ENCODE assay signal across 22 cellular contexts in the genomic region with DNA sequence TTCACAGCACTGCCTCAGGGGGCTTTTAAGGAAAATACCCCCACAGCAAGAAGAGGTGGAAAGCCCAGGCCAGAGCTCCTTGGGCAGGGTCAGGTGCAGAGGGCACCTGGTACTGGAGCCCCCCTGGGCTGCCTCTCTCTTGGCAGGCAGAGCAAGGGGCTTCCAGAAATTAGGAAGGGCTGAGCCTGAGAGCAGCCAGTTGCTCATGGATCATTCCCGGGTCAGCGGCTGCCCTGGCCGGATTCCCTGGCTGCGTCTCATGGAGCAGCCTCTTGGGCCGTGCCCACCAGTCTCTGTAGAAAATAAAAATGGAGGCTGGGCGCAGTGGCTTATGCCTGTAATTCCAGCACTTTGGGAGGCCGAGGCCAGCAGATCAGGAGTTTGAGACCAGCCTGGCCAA. TPM values are rescaled to one million over a fixed set of nuclear protein-coding genes. Genes with fewer than 3 reads are reported as not detected.
A peak's percentile ranks its signal among the peaks of the same experiment; 100 is the strongest.
DNase-seq lines count a peak whose midpoint lies in the region; ATAC-seq, FAIRE-seq and TF ChIP-seq lines count a peak whose summit lies in the region.
"Had no signal": no experiment of that assay in that cellular context is flagged by ENCODE, and none has a peak within 500 bp of the region (broad histone marks: within the 10 kb centered on the region; RNA-seq: fewer than 3 reads in every experiment).

No MANE protein-coding gene starts in this region.

- BruUV-seq in HepG2 (replicated peaks; lab: Mats Ljungman, UMichigan) = no TSS peak

- H3K4me1 ChIP-seq in right lobe of liver (peaks cover 0 to 46% (median 21%) of the 10 kb centered on the region in 4 donors), HepG2 (ENCODE audit: insufficient read depth, low read length) (peaks cover 38% of the 10 kb centered on the region), mesenchymal stem cell (ENCODE audit: control insufficient read depth, insufficient read depth, low read depth, low read length) (no peaks in the 10 kb centered on the region), upper lobe of right lung (no peaks in the 10 kb centered on the region)

- H2BK15ac ChIP-seq in mesenchymal stem cell (ENCODE audit: low read depth, poor library complexity, severe bottlenecking) = no peak overlapping the region

- intact Hi-C loops in right lobe of liver (cut with DNase I) (loop anchor here in 1 of 2 donors (5.0 kb wide), 1 partner anchor 40 kb away; no protein-coding TSS in a partner anchor), HepG2 (cut with micrococcal nuclease; ENCODE audit: unreplicated experiment) (loop anchor here (10.0 kb wide), 1 partner anchor 288 kb away; no protein-coding TSS in a partner anchor), upper lobe of right lung (cut with DNase I) (loop anchor here (5.0 kb wide), 1 partner anchor 45 kb away; no protein-coding TSS in a partner anchor)

- no peaks in the 10 kb centered on the region for H4K20me1 ChIP-seq in HepG2 (ENCODE audit: insufficient read depth, low read length)

- H3K79me2 ChIP-seq in HepG2 (ENCODE audit: insufficient read depth, low read length) = no peaks in the 10 kb centered on the region

- DNase-seq in right lobe of liver = peak in 2 of 3 donors; percentile 19 to 44
- DNase-seq in HepG2 (ENCODE audit: low spot score) = no peak
- peak; percentile 8 for DNase-seq in glutamatergic neuron
- no peak for DNase-seq in mesenchymal stem cell
- peak; percentile 45 for DNase-seq in upper lobe of right lung
- DNase-seq in stimulated activated naive CD4-positive, alpha-beta T cell (lab: John Stamatoyannopoulos, UW) = no peak
- DNase-seq in mesothelial cell of epicardium (ENCODE audit: low spot score in 2 of 2, unreplicated experiment in 2 of 2) = no peak
- DNase-seq in HUDEP-2 (lab: John Stamatoyannopoulos, UW; ENCODE audit: unreplicated experiment in 76 of 76) = no peak
- DNase-seq: CD8-positive, alpha-beta memory T cell; NCI-H1417; NCI-H187; NCI-H2227 treated with DMSO at 0.1 percent for 48 hours; NCI-H524; NCI-H82; OCI-M1; SIG-M5 had no signal

- H3K9ac ChIP-seq in HepG2 (ENCODE audit: insufficient read depth, low read depth, low read length) = no peak overlapping the region
- H3K9ac ChIP-seq in mesenchymal stem cell (ENCODE audit: low read length) = peak overlapping the region; percentile 26

- H2BK5ac ChIP-seq in mesenchymal stem cell (ENCODE audit: low read depth, low read length, poor library complexity, severe bottlenecking) = no peak overlapping the region

- POLR2A ChIA-PET in HepG2 (lab: Yijun Ruan, JAX) = interaction anchor here (1.9 kb wide), 2 partner anchors 26 to 45 kb away, joined by 9 to 16 read pairs; a partner anchor contains a TSS

- no peaks in the 10 kb centered on the region for H3K9me3 ChIP-seq in right lobe of liver
- no peaks in the 10 kb centered on the region for H3K9me3 ChIP-seq in HepG2 (ENCODE audit: low read length)
- no peaks in the 10 kb centered on the region for H3K9me3 ChIP-seq in mesenchymal stem cell (ENCODE audit: control insufficient read depth, low read length)
- H3K9me3 ChIP-seq in upper lobe of right lung = no peaks in the 10 kb centered on the region
- H3K9me3 ChIP-seq: A549; BLaER1 treated with 17β-estradiol and CSF1 and Interleukin-3, amounts not matched to agents 10 nM and 100 nM had no signal

- H2BK12ac ChIP-seq in mesenchymal stem cell (ENCODE audit: low read length in 2 of 2) = no peak overlapping the region

- WGBS in right lobe of liver (ENCODE audit: insufficient coverage, low coverage, low lambda C conversion rate, missing lambda C conversion rate) = 31% methylated on average over 4 of the region's 7 CpGs
- WGBS in HepG2 (ENCODE audit: low lambda C conversion rate) = 47% methylated on average over 7 of the region's 7 CpGs
- 84% methylated on average over 7 of the region's 7 CpGs for WGBS in mesenchymal stem cell

- H3K27me3 ChIP-seq in right lobe of liver = no peaks in the 10 kb centered on the region
- H3K27me3 ChIP-seq in HepG2 (ENCODE audit: control insufficient read depth in 1 of 2, insufficient read depth in 2 of 2, low read length in 2 of 2) = no peaks in the 10 kb centered on the region; a peak in 1 of 5 replicates
- H3K27me3 ChIP-seq in mesenchymal stem cell (ENCODE audit: control insufficient read depth in 1 of 2, insufficient read depth in 1 of 2, low read length in 2 of 2) = no peaks in the 10 kb centered on the region
- no peaks in the 10 kb centered on the region for H3K27me3 ChIP-seq in upper lobe of right lung
- H3K27me3 ChIP-seq: BLaER1 treated with 17β-estradiol and CSF1 and Interleukin-3, amounts not matched to agents 10 nM and 100 nM had no signal

- peaks cover 4% of the 10 kb centered on the region for H3K36me3 Mint-ChIP-seq in glutamatergic neuron (ENCODE audit: unreplicated experiment)
- H3K36me3 Mint-ChIP-seq in mesothelial cell of epicardium = no peaks in the 10 kb centered on the region
- H3K36me3 Mint-ChIP-seq: CD8-positive, alpha-beta memory T cell had no signal

- TF ChIP-seq EP300 in HepG2 (IDR thresholded peaks at IDR 0.05; ENCODE audit: low read depth in 2 of 2, low read length in 2 of 2) (no peak), HepG2 (CRISPR knock-in tag; IDR thresholded peaks at IDR 0.05; ENCODE audit: borderline replicate concordance) (no peak)

- H2AFZ ChIP-seq in HepG2 (ENCODE audit: low read length) (no peak overlapping the region), mesenchymal stem cell (ENCODE audit: low read depth, low read length) (no peak overlapping the region)

- no peak for TF ChIP-seq RAD21 in HepG2 (CRISPR knock-in tag; IDR thresholded peaks at IDR 0.05)

- TF ChIP-seq CTCF in right lobe of liver (IDR thresholded peaks at IDR 0.05) = no peak
- no peak for TF ChIP-seq CTCF in HepG2 (CRISPR knock-in tag; IDR thresholded peaks at IDR 0.05)
- no peak for TF ChIP-seq CTCF in glutamatergic neuron (IDR thresholded peaks at IDR 0.05; ENCODE audit: partially characterized antibody, unreplicated experiment)
- TF ChIP-seq CTCF in upper lobe of right lung (IDR thresholded peaks at IDR 0.05) = no peak
- no peak for TF ChIP-seq CTCF in mesothelial cell of epicardium (IDR thresholded peaks at IDR 0.05; ENCODE audit: unreplicated experiment)

- CTCF ChIA-PET in HepG2 (lab: Yijun Ruan, JAX; ENCODE audit: low intra/inter-chr PET ratio, low total read pairs) = no interaction called here

- H3K23ac ChIP-seq in mesenchymal stem cell (ENCODE audit: low read length in 2 of 2) = no peak overlapping the region

- H3K36me3 ChIP-seq in right lobe of liver (peaks cover 0 to 5% (median 0%) of the 10 kb centered on the region in 4 donors), HepG2 (replicated peaks in 1 of 2; ENCODE audit: control insufficient read depth in 1 of 2, insufficient read depth in 2 of 2, low read length in 2 of 2) (no peaks in the 10 kb centered on the region), mesenchymal stem cell (ENCODE audit: control insufficient read depth in 1 of 2, insufficient read depth in 2 of 2, low read depth in 1 of 2, low read length in 2 of 2) (peaks cover 25 to 64% of the 10 kb centered on the region in 2 experiments), upper lobe of right lung (no peaks in the 10 kb centered on the region)

- H3K14ac ChIP-seq in mesenchymal stem cell (ENCODE audit: low read length in 2 of 2) = no peak overlapping the region

- H3K27me3 Mint-ChIP-seq in glutamatergic neuron (ENCODE audit: unreplicated experiment) (no peaks in the 10 kb centered on the region), mesothelial cell of epicardium (ENCODE audit: low read depth) (no peaks in the 10 kb centered on the region)
- H3K27me3 Mint-ChIP-seq: CD8-positive, alpha-beta memory T cell had no signal

- no peak overlapping the region for H4K91ac ChIP-seq in mesenchymal stem cell (ENCODE audit: low read length)

- H3K4me3 Mint-ChIP-seq in glutamatergic neuron (ENCODE audit: unreplicated experiment) (no peak overlapping the region), mesothelial cell of epicardium (no peak overlapping the region)
- H3K4me3 Mint-ChIP-seq: CD8-positive, alpha-beta memory T cell had no signal

- H3K27ac ChIP-seq in right lobe of liver = no peak overlapping the region
- no peak overlapping the region for H3K27ac ChIP-seq in HepG2 (ENCODE audit: extremely low read length, insufficient read depth, low read length)
- H3K27ac ChIP-seq in mesenchymal stem cell (ENCODE audit: low read length, poor library complexity, severe bottlenecking) = no peak overlapping the region
- no peak overlapping the region for H3K27ac ChIP-seq in upper lobe of right lung
- H3K27ac ChIP-seq: A549 had no signal

- H3K9me3 Mint-ChIP-seq in glutamatergic neuron (ENCODE audit: unreplicated experiment) (peaks cover 6% of the 10 kb centered on the region), mesothelial cell of epicardium (no peaks in the 10 kb centered on the region)
- H3K9me3 Mint-ChIP-seq: CD8-positive, alpha-beta memory T cell had no signal

- H3K27ac Mint-ChIP-seq in glutamatergic neuron (ENCODE audit: unreplicated experiment) (no peak overlapping the region), mesothelial cell of epicardium (no peak overlapping the region)
- H3K27ac Mint-ChIP-seq: CD8-positive, alpha-beta memory T cell had no signal

- H3K4me2 ChIP-seq in HepG2 (ENCODE audit: low read depth, low read length) = no peak overlapping the region
- H3K4me2 ChIP-seq in mesenchymal stem cell (ENCODE audit: low read length, poor library complexity, severe bottlenecking) = no peak overlapping the region
- H3K4me2 ChIP-seq: A549 had no signal

- H3K4me1 Mint-ChIP-seq in glutamatergic neuron (ENCODE audit: low read depth, unreplicated experiment) = no peaks in the 10 kb centered on the region
- peaks cover 12% of the 10 kb centered on the region for H3K4me1 Mint-ChIP-seq in mesothelial cell of epicardium

- in situ Hi-C loops in HepG2 (cut with HindIII; ENCODE audit: extremely low pct_ligation_motif_present, low pct_unique_long_range_greater_than_20kb) = loop anchor here (5.0 kb wide), 2 partner anchors 45 to 175 kb away; no protein-coding TSS in a partner anchor

- H2AK5ac ChIP-seq in mesenchymal stem cell (ENCODE audit: low read length, severe bottlenecking) = no peak overlapping the region

- H3K4me3 ChIP-seq in right lobe of liver (no peak overlapping the region), HepG2 (replicated peaks in 1 of 3; ENCODE audit: insufficient read depth in 1 of 3, low read depth in 2 of 3, low read length in 3 of 3) (no peak overlapping the region), mesenchymal stem cell (ENCODE audit: insufficient read depth in 1 of 2, low read depth in 1 of 2, low read length in 2 of 2) (no peak overlapping the region), upper lobe of right lung (no peak overlapping the region)
- H3K4me3 ChIP-seq: A549; BLaER1 treated with 17β-estradiol and CSF1 and Interleukin-3, amounts not matched to agents 10 nM and 100 nM had no signal

- H4K8ac ChIP-seq in mesenchymal stem cell (ENCODE audit: low read length) = no peak overlapping the region

- no peak overlapping the region for H2BK120ac ChIP-seq in mesenchymal stem cell (ENCODE audit: low read depth, low read length)

- TF ChIP-seq POLR2A in right lobe of liver (IDR thresholded peaks at IDR 0.05) (no peak), HepG2 (IDR thresholded peaks at IDR 0.05; ENCODE audit: insufficient read depth in 1 of 2, low read depth in 2 of 2, low read length in 2 of 2) (no peak)

- H3K18ac ChIP-seq in mesenchymal stem cell (ENCODE audit: low read depth in 1 of 2, low read length in 2 of 2) = no peak overlapping the region

- peaks cover 6% of the 10 kb centered on the region for H3K79me1 ChIP-seq in mesenchymal stem cell (replicated peaks; ENCODE audit: low read length, poor library complexity, severe bottlenecking)

- no peak for ATAC-seq in right lobe of liver
- ATAC-seq in HepG2 = no peak
- no peak for ATAC-seq in upper lobe of right lung
- ATAC-seq: A549 had no signal

- no peak overlapping the region for H3K4ac ChIP-seq in mesenchymal stem cell (ENCODE audit: low read depth in 1 of 2, low read length in 2 of 2)

- FAIRE-seq in HepG2 (lab: Jason Lieb, UNC) = no peak
- FAIRE-seq: A549, GM12892, GM18507, H54 had no signal

RNA-seq across cellular contexts. Expression of a gene that starts 10.3 kb away (rescaled TPM):
- total RNA-seq in right lobe of liver (1 to 10 TPM in 5 of 6 experiments, not detected in 1; 1.0 to 4.2 (median 2.0) TPM), HepG2 (2016; rRNA removed; fragmentation: Illumina TruSeq; extraction: Trizol) (not detected in 2 replicates), glutamatergic neuron (ENCODE audit: unreplicated experiment) (not detected), upper lobe of right lung (not detected), mesothelial cell of epicardium (0.80 to 1.5 TPM (median 1.4 TPM) in 3 replicates)
- not detected in 2 replicates for total RNA-seq in HepG2 (2016; cell fraction: cytosol; rRNA removed; fragmentation: Illumina TruSeq; extraction: Trizol; ENCODE audit: low read depth)
- total RNA-seq in HepG2 (2016; cell fraction: insoluble cytoplasmic fraction; rRNA removed; fragmentation: Illumina TruSeq; extraction: Trizol) = not detected in 2 replicates
- not detected in 2 replicates for total RNA-seq in HepG2 (2016; cell fraction: membrane; rRNA removed; fragmentation: Illumina TruSeq; extraction: Trizol)
- not detected in 2 replicates for total RNA-seq in HepG2 (2016; cell fraction: nucleus; rRNA removed; fragmentation: Illumina TruSeq; extraction: Trizol)
- not detected in 2 replicates for polyA plus RNA-seq in HepG2 (2011; rRNA removed)
- not detected in 2 replicates for polyA plus RNA-seq in HepG2 (2011; cell fraction: cytosol; rRNA removed)
- polyA plus RNA-seq in HepG2 (2011; cell fraction: nucleus; rRNA removed) = 1.9 TPM in 1 of 2 replicates, not detected in the other
- polyA plus RNA-seq in HepG2 (2012) = not detected in 2 replicates
- not detected in 2 replicates for polyA plus RNA-seq in HepG2 (2016; cell fraction: cytosol; fragmentation: Illumina TruSeq; extraction: Trizol; ENCODE audit: low read depth)
- polyA plus RNA-seq in HepG2 (2016; cell fraction: insoluble cytoplasmic fraction; fragmentation: Illumina TruSeq; extraction: Trizol; ENCODE audit: low read depth) = not detected in 2 replicates
- polyA plus RNA-seq in HepG2 (2016; cell fraction: membrane; fragmentation: Illumina TruSeq; extraction: Trizol; ENCODE audit: low read depth) = not detected in 2 replicates
- not detected in 2 replicates for polyA plus RNA-seq in HepG2 (2016; cell fraction: nucleus; fragmentation: Illumina TruSeq; extraction: Trizol; ENCODE audit: insufficient read depth, low read depth)
- polyA minus RNA-seq in HepG2 (2011; rRNA and poly(A)+ RNA removed; ENCODE audit: low replicate concordance) = not detected in 2 replicates
- not detected in 2 replicates for polyA minus RNA-seq in HepG2 (2011; cell fraction: cytosol; rRNA and poly(A)+ RNA removed)
- polyA minus RNA-seq in HepG2 (2011; cell fraction: nucleus; rRNA and poly(A)+ RNA removed) = not detected in 2 replicates
- polyA plus RNA-seq in mesenchymal stem cell (2013, experiment 1 of 2) = 0.19 TPM
- polyA plus RNA-seq in mesenchymal stem cell (2013, experiment 2 of 2) = not detected
- total RNA-seq: CD8-positive, alpha-beta memory T cell; M059J had no signal
- polyA plus RNA-seq: A549; CD8-positive, alpha-beta memory T cell had no signal

RNA-seq across cellular contexts. Expression of a gene that starts 25.6 kb away (rescaled TPM):
- total RNA-seq in right lobe of liver = 10 to 100 TPM; 23.1 to 66.7 (median 43.3) TPM
- total RNA-seq in HepG2 (2016; rRNA removed; fragmentation: Illumina TruSeq; extraction: Trizol) = 0.22 and 0.27 TPM in 2 replicates
- total RNA-seq in HepG2 (2016; cell fraction: cytosol; rRNA removed; fragmentation: Illumina TruSeq; extraction: Trizol; ENCODE audit: low read depth) = 0.09 TPM in 1 of 2 replicates, not detected in the other
- 0.27 and 0.28 TPM in 2 replicates for total RNA-seq in HepG2 (2016; cell fraction: insoluble cytoplasmic fraction; rRNA removed; fragmentation: Illumina TruSeq; extraction: Trizol)
- total RNA-seq in HepG2 (2016; cell fraction: membrane; rRNA removed; fragmentation: Illumina TruSeq; extraction: Trizol) = 0.28 and 0.34 TPM in 2 replicates
- total RNA-seq in HepG2 (2016; cell fraction: nucleus; rRNA removed; fragmentation: Illumina TruSeq; extraction: Trizol) = 0.66 and 0.75 TPM in 2 replicates
- 1.2 and 2.1 TPM in 2 replicates for polyA plus RNA-seq in HepG2 (2011; rRNA removed)
- 0.95 and 1.0 TPM in 2 replicates for polyA plus RNA-seq in HepG2 (2011; cell fraction: cytosol; rRNA removed)
- 3.7 and 6.7 TPM in 2 replicates for polyA plus RNA-seq in HepG2 (2011; cell fraction: nucleus; rRNA removed)
- 0.94 and 2.0 TPM in 2 replicates for polyA plus RNA-seq in HepG2 (2012)
- polyA plus RNA-seq in HepG2 (2016; cell fraction: cytosol; fragmentation: Illumina TruSeq; extraction: Trizol; ENCODE audit: low read depth) = 0.19 and 0.23 TPM in 2 replicates
- 0.93 and 1.1 TPM in 2 replicates for polyA plus RNA-seq in HepG2 (2016; cell fraction: insoluble cytoplasmic fraction; fragmentation: Illumina TruSeq; extraction: Trizol; ENCODE audit: low read depth)
- 0.37 and 0.48 TPM in 2 replicates for polyA plus RNA-seq in HepG2 (2016; cell fraction: membrane; fragmentation: Illumina TruSeq; extraction: Trizol; ENCODE audit: low read depth)
- polyA plus RNA-seq in HepG2 (2016; cell fraction: nucleus; fragmentation: Illumina TruSeq; extraction: Trizol; ENCODE audit: insufficient read depth, low read depth) = 0.68 and 0.85 TPM in 2 replicates
- 0.49 and 2.0 TPM in 2 replicates for polyA minus RNA-seq in HepG2 (2011; rRNA and poly(A)+ RNA removed; ENCODE audit: low replicate concordance)
- polyA minus RNA-seq in HepG2 (2011; cell fraction: cytosol; rRNA and poly(A)+ RNA removed) = 0.88 and 0.99 TPM in 2 replicates
- 1.0 and 1.7 TPM in 2 replicates for polyA minus RNA-seq in HepG2 (2011; cell fraction: nucleus; rRNA and poly(A)+ RNA removed)
- 45.0 TPM for total RNA-seq in glutamatergic neuron (ENCODE audit: unreplicated experiment)
- 26.0 TPM for polyA plus RNA-seq in mesenchymal stem cell (2013, experiment 1 of 2)
- 25.0 TPM for polyA plus RNA-seq in mesenchymal stem cell (2013, experiment 2 of 2)
- total RNA-seq in upper lobe of right lung = 6.5 TPM
- 16.1 to 18.3 TPM (median 16.5 TPM) in 3 replicates for total RNA-seq in mesothelial cell of epicardium

RNA-seq across cellular contexts. Expression of a gene that starts 35.7 kb away (rescaled TPM):
- total RNA-seq in right lobe of liver = 10 to 100 TPM; 23.6 to 39.6 (median 32.0) TPM
- 3.6 and 7.5 TPM in 2 replicates for total RNA-seq in HepG2 (2016; rRNA removed; fragmentation: Illumina TruSeq; extraction: Trizol)
- 2.3 and 3.1 TPM in 2 replicates for total RNA-seq in HepG2 (2016; cell fraction: cytosol; rRNA removed; fragmentation: Illumina TruSeq; extraction: Trizol; ENCODE audit: low read depth)
- total RNA-seq in HepG2 (2016; cell fraction: insoluble cytoplasmic fraction; rRNA removed; fragmentation: Illumina TruSeq; extraction: Trizol) = 3.4 and 8.0 TPM in 2 replicates
- 1.8 and 1.9 TPM in 2 replicates for total RNA-seq in HepG2 (2016; cell fraction: membrane; rRNA removed; fragmentation: Illumina TruSeq; extraction: Trizol)
- 10.5 and 15.0 TPM in 2 replicates for total RNA-seq in HepG2 (2016; cell fraction: nucleus; rRNA removed; fragmentation: Illumina TruSeq; extraction: Trizol)
- polyA plus RNA-seq in HepG2 (2011; rRNA removed) = 8.1 and 10.0 TPM in 2 replicates
- 3.1 and 3.5 TPM in 2 replicates for polyA plus RNA-seq in HepG2 (2011; cell fraction: cytosol; rRNA removed)
- polyA plus RNA-seq in HepG2 (2011; cell fraction: nucleus; rRNA removed) = 71.3 and 112 TPM in 2 replicates
- 5.5 and 8.4 TPM in 2 replicates for polyA plus RNA-seq in HepG2 (2012)
- polyA plus RNA-seq in HepG2 (2016; cell fraction: cytosol; fragmentation: Illumina TruSeq; extraction: Trizol; ENCODE audit: low read depth) = 0.23 and 0.45 TPM in 2 replicates
- 3.0 and 3.3 TPM in 2 replicates for polyA plus RNA-seq in HepG2 (2016; cell fraction: insoluble cytoplasmic fraction; fragmentation: Illumina TruSeq; extraction: Trizol; ENCODE audit: low read depth)
- 0.84 and 0.94 TPM in 2 replicates for polyA plus RNA-seq in HepG2 (2016; cell fraction: membrane; fragmentation: Illumina TruSeq; extraction: Trizol; ENCODE audit: low read depth)
- polyA plus RNA-seq in HepG2 (2016; cell fraction: nucleus; fragmentation: Illumina TruSeq; extraction: Trizol; ENCODE audit: insufficient read depth, low read depth) = 37.9 and 40.7 TPM in 2 replicates
- polyA minus RNA-seq in HepG2 (2011; rRNA and poly(A)+ RNA removed; ENCODE audit: low replicate concordance) = 0.16 and 9.9 TPM in 2 replicates
- 3.9 and 4.2 TPM in 2 replicates for polyA minus RNA-seq in HepG2 (2011; cell fraction: cytosol; rRNA and poly(A)+ RNA removed)
- 17.3 and 17.4 TPM in 2 replicates for polyA minus RNA-seq in HepG2 (2011; cell fraction: nucleus; rRNA and poly(A)+ RNA removed)
- 11.6 TPM for total RNA-seq in glutamatergic neuron (ENCODE audit: unreplicated experiment)
- polyA plus RNA-seq in mesenchymal stem cell (2013, experiment 1 of 2) = 0.04 TPM
- polyA plus RNA-seq in mesenchymal stem cell (2013, experiment 2 of 2) = 0.03 TPM
- 3.6 TPM for total RNA-seq in upper lobe of right lung
- 1.8 to 2.4 TPM (median 2.2 TPM) in 3 replicates for total RNA-seq in mesothelial cell of epicardium
- total RNA-seq: M059J had no signal

RNA-seq across cellular contexts. Expression of a gene that starts 58.2 kb away (rescaled TPM):
- total RNA-seq in right lobe of liver = not detected
- not detected in 2 replicates for total RNA-seq in HepG2 (2016; rRNA removed; fragmentation: Illumina TruSeq; extraction: Trizol)
- total RNA-seq in HepG2 (2016; cell fraction: cytosol; rRNA removed; fragmentation: Illumina TruSeq; extraction: Trizol; ENCODE audit: low read depth) = not detected in 2 replicates
- total RNA-seq in HepG2 (2016; cell fraction: insoluble cytoplasmic fraction; rRNA removed; fragmentation: Illumina TruSeq; extraction: Trizol) = not detected in 2 replicates
- total RNA-seq in HepG2 (2016; cell fraction: membrane; rRNA removed; fragmentation: Illumina TruSeq; extraction: Trizol) = not detected in 2 replicates
- total RNA-seq in HepG2 (2016; cell fraction: nucleus; rRNA removed; fragmentation: Illumina TruSeq; extraction: Trizol) = not detected in 2 replicates
- not detected in 2 replicates for polyA plus RNA-seq in HepG2 (2011; rRNA removed)
- polyA plus RNA-seq in HepG2 (2011; cell fraction: cytosol; rRNA removed) = not detected in 2 replicates
- not detected in 2 replicates for polyA plus RNA-seq in HepG2 (2011; cell fraction: nucleus; rRNA removed)
- polyA plus RNA-seq in HepG2 (2012) = not detected in 2 replicates
- not detected in 2 replicates for polyA plus RNA-seq in HepG2 (2016; cell fraction: cytosol; fragmentation: Illumina TruSeq; extraction: Trizol; ENCODE audit: low read depth)
- not detected in 2 replicates for polyA plus RNA-seq in HepG2 (2016; cell fraction: insoluble cytoplasmic fraction; fragmentation: Illumina TruSeq; extraction: Trizol; ENCODE audit: low read depth)
- polyA plus RNA-seq in HepG2 (2016; cell fraction: membrane; fragmentation: Illumina TruSeq; extraction: Trizol; ENCODE audit: low read depth) = not detected in 2 replicates
- polyA plus RNA-seq in HepG2 (2016; cell fraction: nucleus; fragmentation: Illumina TruSeq; extraction: Trizol; ENCODE audit: insufficient read depth, low read depth) = not detected in 2 replicates
- not detected in 2 replicates for polyA minus RNA-seq in HepG2 (2011; rRNA and poly(A)+ RNA removed; ENCODE audit: low replicate concordance)
- not detected in 2 replicates for polyA minus RNA-seq in HepG2 (2011; cell fraction: cytosol; rRNA and poly(A)+ RNA removed)
- not detected in 2 replicates for polyA minus RNA-seq in HepG2 (2011; cell fraction: nucleus; rRNA and poly(A)+ RNA removed)
- total RNA-seq in glutamatergic neuron (ENCODE audit: unreplicated experiment) = not detected
- polyA plus RNA-seq in mesenchymal stem cell (2013, experiment 1 of 2) = not detected
- not detected for polyA plus RNA-seq in mesenchymal stem cell (2013, experiment 2 of 2)
- total RNA-seq in upper lobe of right lung = not detected
- not detected in 3 replicates for total RNA-seq in mesothelial cell of epicardium
- total RNA-seq: CD8-positive, alpha-beta memory T cell; M059J had no signal
- polyA plus RNA-seq: CD8-positive, alpha-beta memory T cell had no signal

Comparison
In these comparisons a context has a peak if more than half of its experiments do, and no peak if none do; other contexts are left out.
1. DNase-seq: peak in right lobe of liver (2 of 3), glutamatergic neuron (single experiment) and upper lobe of right lung (single experiment); none in HepG2 (single experiment), mesenchymal stem cell (single experiment), stimulated activated naive CD4-positive, alpha-beta T cell (0 of 6), mesothelial cell of epicardium (0 of 2) and HUDEP-2 (0 of 76).